ENCODE assay signal across 17 cellular contexts in genomic region chr6:165244524-165245247, GRCh38.
"Had no signal": no experiment of that assay in that cellular context is flagged by ENCODE, and none has a peak within 500 bp of the region (broad histone marks: within the 10 kb centered on the region; RNA-seq: fewer than 3 reads in every experiment).

No MANE protein-coding gene starts in this region.

- H3K4me1 Mint-ChIP-seq: activated naive CD8-positive, alpha-beta T cell treated with anti-CD3 and anti-CD28 coated beads, Interleukin-2, amount 10 ng/mL, durations not matched to agents 7 days and 5 days; naive thymus-derived CD4-positive, alpha-beta T cell; stimulated activated naive CD8-positive, alpha-beta T cell treated with anti-CD3 and anti-CD28 coated beads, Interleukin-15, amount 100 ng/mL, for 72 hours had no signal

- H3K27me3 ChIP-seq: gastroesophageal sphincter, spleen, testis, upper lobe of left lung had no signal

- H3K36me3 Mint-ChIP-seq: activated naive CD8-positive, alpha-beta T cell treated with anti-CD3 and anti-CD28 coated beads, Interleukin-2, amount 10 ng/mL, durations not matched to agents 7 days and 5 days; naive thymus-derived CD4-positive, alpha-beta T cell had no signal

- H3K9me3 ChIP-seq: gastroesophageal sphincter, testis, upper lobe of left lung had no signal

- DNase-seq: activated CD4-positive, alpha-beta T cell treated with anti-CD3 and anti-CD28 coated beads, Interleukin-2, amount 50 U/mL, for 1 hour; activated naive CD4-positive, alpha-beta T cell; activated naive CD8-positive, alpha-beta T cell treated with anti-CD3 and anti-CD28 coated beads, Interleukin-2, amount 10 ng/mL, durations not matched to agents 7 days and 5 days; cerebellar nuclear complex; effector memory CD4-positive, alpha-beta T cell; islet precursor cell; naive thymus-derived CD4-positive, alpha-beta T cell; right cardiac atrium; spleen; stimulated activated naive CD8-positive, alpha-beta T cell treated with anti-CD3 and anti-CD28 coated beads, Interleukin-15, amount 100 ng/mL, for 72 hours; upper lobe of left lung had no signal

- H3K27ac ChIP-seq: gastroesophageal sphincter, spleen, testis, upper lobe of left lung had no signal

- H3K27me3 Mint-ChIP-seq: activated naive CD8-positive, alpha-beta T cell treated with anti-CD3 and anti-CD28 coated beads, Interleukin-2, amount 10 ng/mL, durations not matched to agents 7 days and 5 days; naive thymus-derived CD4-positive, alpha-beta T cell; stimulated activated naive CD8-positive, alpha-beta T cell treated with anti-CD3 and anti-CD28 coated beads, Interleukin-15, amount 100 ng/mL, for 72 hours had no signal

- H3K4me1 ChIP-seq: gastroesophageal sphincter, spleen, testis, upper lobe of left lung had no signal

- H3K27ac Mint-ChIP-seq: activated naive CD8-positive, alpha-beta T cell treated with anti-CD3 and anti-CD28 coated beads, Interleukin-2, amount 10 ng/mL, durations not matched to agents 7 days and 5 days; activated T-helper 1 cell treated with anti-CD3 and anti-CD28 coated beads, Interleukin-12 subunit alpha, Interleukin-12 subunit beta, Interleukin-2, Interleukin-4 antibody, amounts not matched to agents 30 ng/mL and 10 ng/mL and 1 ng/mL, durations not matched to agents 14 hours and 24 hours and 36 hours; naive thymus-derived CD4-positive, alpha-beta T cell; stimulated activated naive CD8-positive, alpha-beta T cell treated with anti-CD3 and anti-CD28 coated beads, Interleukin-15, amount 100 ng/mL, for 72 hours; T-helper 2 cell treated with Interferon-gamma antibody and Interleukin-4, amounts not matched to agents 5 μg/mL and 100 μg/mL, for 36 hours had no signal

- ATAC-seq: activated CD4-positive, CD25-positive, alpha-beta regulatory T cell treated with anti-CD3 and anti-CD28 coated beads, Interleukin-2, amount 50 U/mL, for 24 hours; gastroesophageal sphincter; naive thymus-derived CD4-positive, alpha-beta T cell; right cardiac atrium; stimulated activated naive CD8-positive, alpha-beta T cell treated with anti-CD3 and anti-CD28 coated beads, Interleukin-15, amount 100 ng/mL, for 72 hours had no signal

- H3K4me3 Mint-ChIP-seq: activated naive CD8-positive, alpha-beta T cell treated with anti-CD3 and anti-CD28 coated beads, Interleukin-2, amount 10 ng/mL, durations not matched to agents 7 days and 5 days; activated T-helper 1 cell treated with anti-CD3 and anti-CD28 coated beads, Interleukin-12 subunit alpha, Interleukin-12 subunit beta, Interleukin-2, Interleukin-4 antibody, amounts not matched to agents 30 ng/mL and 10 ng/mL and 1 ng/mL, durations not matched to agents 14 hours and 24 hours and 36 hours; naive thymus-derived CD4-positive, alpha-beta T cell; stimulated activated naive CD8-positive, alpha-beta T cell treated with anti-CD3 and anti-CD28 coated beads, Interleukin-15, amount 100 ng/mL, for 72 hours; T-helper 2 cell treated with Interferon-gamma antibody and Interleukin-4, amounts not matched to agents 5 μg/mL and 100 μg/mL, for 36 hours had no signal

- H3K36me3 ChIP-seq: gastroesophageal sphincter, spleen, upper lobe of left lung had no signal

- H3K4me3 ChIP-seq: gastroesophageal sphincter, lung, spleen, testis, upper lobe of left lung had no signal
